15 cellular contexts compared by ENCODE assay signal in the genomic region with DNA sequence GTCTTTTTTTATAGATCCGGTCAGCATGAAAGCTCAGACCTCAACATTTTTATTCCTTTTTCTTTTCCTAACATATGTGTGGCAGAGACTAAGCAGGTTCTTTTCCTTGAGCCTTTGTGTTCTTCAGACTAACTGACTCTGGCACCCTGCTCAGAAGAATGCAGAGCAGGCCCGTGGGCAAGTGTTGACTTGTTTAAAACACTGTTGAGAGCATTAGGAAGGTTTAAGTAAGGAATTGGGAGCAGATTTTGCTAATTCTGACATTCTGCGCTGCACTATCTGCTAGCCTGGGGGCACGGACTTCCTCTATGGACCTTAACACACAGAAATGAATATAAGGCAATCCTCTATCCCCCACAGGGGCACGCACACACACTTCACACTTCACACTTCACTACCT.
DNase-seq lines count a peak whose midpoint lies in the region; ATAC-seq and TF ChIP-seq lines count a peak whose summit lies in the region.
"Had no signal": no experiment of that assay in that cellular context is flagged by ENCODE, and none has a peak within 500 bp of the region (broad histone marks: within the 10 kb centered on the region; RNA-seq: fewer than 3 reads in every experiment).

No MANE protein-coding gene starts in this region.

- H3K79me2 ChIP-seq in osteoblast (ENCODE audit: insufficient read depth, low read length) = no peaks in the 10 kb centered on the region

- H3K27ac ChIP-seq in RWPE2 (ENCODE audit: poor library complexity, severe bottlenecking) (no peak overlapping the region), osteoblast (ENCODE audit: low read depth, low read length) (no peak overlapping the region)

- no peak for TF ChIP-seq CTCF in RWPE2 (IDR thresholded peaks at IDR 0.05; ENCODE audit: poor library complexity, severe bottlenecking)
- TF ChIP-seq CTCF in osteoblast (IDR thresholded peaks at IDR 0.05; ENCODE audit: extremely low read depth, low read depth, low read length) = no peak

- H3K9me3 ChIP-seq in RWPE2 (ENCODE audit: severe bottlenecking) (no peaks in the 10 kb centered on the region), osteoblast (ENCODE audit: low read depth, low read length) (no peaks in the 10 kb centered on the region)
- H3K9me3 ChIP-seq: HAP-1 had no signal

- no peaks in the 10 kb centered on the region for H4K20me1 ChIP-seq in osteoblast (ENCODE audit: insufficient read depth, low read length)

- H3K4me2 ChIP-seq in osteoblast (ENCODE audit: insufficient read depth, low read length) = no peak overlapping the region

- DNase-seq in HPDE6-E6E7 (ENCODE audit: extremely low spot score) (peak; percentile 36), RWPE2 (ENCODE audit: low spot score) (no peak), osteoblast (ENCODE audit: insufficient read length, low spot score, missing footprints) (peak; percentile 15), SW 1271 (lab: John Stamatoyannopoulos, UW) (no peak), kidney tubule cell (ENCODE audit: low spot score) (no peak)
- DNase-seq: CD8-positive, alpha-beta T cell; DMS153; NCI-H187; NCI-H2171; NCI-H446 treated with DMSO at 0.1 percent for 48 hours; NCI-H82; SHP77 had no signal

- no peak overlapping the region for H3K4me3 ChIP-seq in RWPE2 (ENCODE audit: severe bottlenecking)
- no peak overlapping the region for H3K4me3 ChIP-seq in osteoblast (ENCODE audit: insufficient read depth, low read length)
- H3K4me3 ChIP-seq: HAP-1 had no signal

- ATAC-seq in RWPE2 (ENCODE audit: low read depth) (peak; percentile 55), esophagus mucosa (peak; percentile 67), HG03025 (IDR thresholded peaks at IDR 0.05; ENCODE audit: low FRiP score, unreplicated experiment) (no peak)
- ATAC-seq: CD8-positive, alpha-beta T cell had no signal

- peaks cover 7% of the 10 kb centered on the region for H3K4me1 ChIP-seq in RWPE2 (ENCODE audit: insufficient read depth, poor library complexity, severe bottlenecking)
- H3K4me1 ChIP-seq in osteoblast (ENCODE audit: insufficient read depth, low read length) = peaks cover 9% of the 10 kb centered on the region
- H3K4me1 ChIP-seq: HAP-1 had no signal

- H3K36me3 ChIP-seq in RWPE2 (ENCODE audit: low read depth) (no peaks in the 10 kb centered on the region), osteoblast (ENCODE audit: insufficient read depth, low read length) (no peaks in the 10 kb centered on the region)
- H3K36me3 ChIP-seq: HAP-1 had no signal

- H2AFZ ChIP-seq in osteoblast (ENCODE audit: low read length) = no peak overlapping the region

- H3K27me3 ChIP-seq in RWPE2 (ENCODE audit: insufficient read depth, poor library complexity, severe bottlenecking) (no peaks in the 10 kb centered on the region), osteoblast (ENCODE audit: insufficient read depth, low read length) (no peaks in the 10 kb centered on the region)

Comparison
In these comparisons a context has a peak if more than half of its experiments do, and no peak if none do; other contexts are left out.
1. DNase-seq: peak in HPDE6-E6E7 (single experiment) and osteoblast (single experiment); none in RWPE2 (single experiment), SW 1271 (0 of 2) and kidney tubule cell (single experiment).